In the genomic region with DNA sequence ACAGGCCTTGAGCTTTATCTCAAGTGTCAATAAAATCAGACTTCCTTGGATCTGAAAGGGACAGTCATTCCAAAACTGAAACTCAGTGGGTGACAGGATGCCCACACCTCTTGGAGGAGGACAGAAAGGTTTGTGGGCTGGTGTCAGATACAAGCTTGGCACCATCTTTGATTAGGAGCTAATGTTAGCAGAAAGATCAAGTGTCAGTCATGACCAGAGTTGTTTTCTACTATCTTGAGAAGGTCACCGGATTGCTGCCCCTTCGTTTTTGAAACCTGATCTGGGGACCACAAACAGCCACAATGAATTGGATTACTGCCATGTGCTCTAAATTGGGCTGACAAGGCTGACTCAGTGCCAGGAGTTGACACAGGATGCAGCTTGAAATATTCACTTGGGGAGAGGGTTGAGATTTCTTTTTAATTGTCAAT, we compare ENCODE assay signal across 7 cellular contexts.
DNase-seq lines count a peak whose midpoint lies in the region; ATAC-seq and TF ChIP-seq lines count a peak whose summit lies in the region.

No MANE protein-coding gene starts in this region.

- no peak overlapping the region for H3K4me3 Mint-ChIP-seq in CD4-positive, alpha-beta T cell
- H3K4me3 Mint-ChIP-seq in glutamatergic neuron (ENCODE audit: unreplicated experiment): no peak overlapping the region

- intact Hi-C loops in testis (cut with DNase I; ENCODE audit: low total_unique reads): no loop called here
- intact Hi-C loops in CD4-positive, alpha-beta T cell (cut with DNase I, micrococcal nuclease): loop anchor here (5.0 to 10.0 kb wide), 4 partner anchors 133 to 633 kb away; no protein-coding TSS in a partner anchor

- H3K4me1 ChIP-seq in SJCRH30 (peaks cover 24% of the 10 kb centered on the region), testis (peaks cover 10% of the 10 kb centered on the region)

- H3K9me3 ChIP-seq in SJCRH30 (replicated peaks) (no peaks in the 10 kb centered on the region), testis (no peaks in the 10 kb centered on the region)
- no peaks in the 10 kb centered on the region for H3K9me3 ChIP-seq in CD4-positive, alpha-beta T cell (ENCODE audit: control insufficient read depth, low read length)

- H3K36me3 ChIP-seq in SJCRH30: no peaks in the 10 kb centered on the region
- H3K36me3 ChIP-seq in testis (ENCODE audit: low read depth, missing control alignments): no peaks in the 10 kb centered on the region

- 38 to 48% methylated on average over 2 of the region's 2 CpGs for WGBS in testis, 2 donors

- H3K4me3 ChIP-seq in SJCRH30 (no peak overlapping the region), fibroblast of the aortic adventitia (ENCODE audit: low read depth, low read length) (no peak overlapping the region), testis (no peak overlapping the region)

- H3K27ac ChIP-seq in SJCRH30: no peak overlapping the region
- H3K27ac ChIP-seq in testis: peak overlapping the region; percentile 78 to 92
- H3K27ac ChIP-seq in CD4-positive, alpha-beta T cell (ENCODE audit: low read depth, low read length): no peak overlapping the region

- CTCF ChIA-PET in CD4-positive, alpha-beta T cell (lab: Charles Lee): interaction anchor here (0.6 to 0.9 kb wide), 2 partner anchors 11 to 153 kb away, joined by 3 read pairs; no protein-coding TSS in a partner anchor

- TF ChIP-seq CTCF in fibroblast of the aortic adventitia (IDR thresholded peaks at IDR 0.05; ENCODE audit: insufficient read depth, low read length): no peak
- TF ChIP-seq CTCF in testis (IDR thresholded peaks at IDR 0.05): no peak
- TF ChIP-seq CTCF in CD4-positive, alpha-beta T cell (IDR thresholded peaks at IDR 0.05): no peak
- TF ChIP-seq CTCF in glutamatergic neuron (IDR thresholded peaks at IDR 0.05; ENCODE audit: partially characterized antibody, unreplicated experiment): no peak

- H3K27me3 ChIP-seq in SJCRH30 (no peaks in the 10 kb centered on the region), testis (no peaks in the 10 kb centered on the region)
- H3K27me3 ChIP-seq in CD4-positive, alpha-beta T cell (ENCODE audit: control insufficient read depth, insufficient read depth, low read length): no peaks in the 10 kb centered on the region

- POLR2A ChIA-PET in CD4-positive, alpha-beta T cell (lab: Charles Lee): no interaction called here

- no peak overlapping the region for H3K27ac Mint-ChIP-seq in CD4-positive, alpha-beta T cell
- H3K27ac Mint-ChIP-seq in glutamatergic neuron (ENCODE audit: unreplicated experiment): no peak overlapping the region

- H3K9me3 Mint-ChIP-seq in CD4-positive, alpha-beta T cell: no peaks in the 10 kb centered on the region
- no peaks in the 10 kb centered on the region for H3K9me3 Mint-ChIP-seq in glutamatergic neuron (ENCODE audit: unreplicated experiment)

- TF ChIP-seq POLR2A in testis (IDR thresholded peaks at IDR 0.05): no peak

- peak; percentile 55 to 76 for DNase-seq in SJCRH30
- peak; percentile 43 for DNase-seq in fibroblast of the aortic adventitia (ENCODE audit: low read depth)
- DNase-seq in testis: no peak
- no peak for DNase-seq in CD4-positive, alpha-beta T cell
- no peak for DNase-seq in glutamatergic neuron

- peak; percentile 48 for ATAC-seq in GM18907 (IDR thresholded peaks at IDR 0.05; ENCODE audit: unreplicated experiment)
- ATAC-seq in HG03432 (IDR thresholded peaks at IDR 0.05; ENCODE audit: unreplicated experiment): peak; percentile 70
- no peak for ATAC-seq in CD4-positive, alpha-beta T cell (ENCODE audit: poor library complexity)

- H3K36me3 Mint-ChIP-seq in CD4-positive, alpha-beta T cell (ENCODE audit: low read depth): no peaks in the 10 kb centered on the region
- no peaks in the 10 kb centered on the region for H3K36me3 Mint-ChIP-seq in glutamatergic neuron (ENCODE audit: unreplicated experiment)

- peaks cover 5% of the 10 kb centered on the region for H3K27me3 Mint-ChIP-seq in CD4-positive, alpha-beta T cell
- H3K27me3 Mint-ChIP-seq in glutamatergic neuron (ENCODE audit: unreplicated experiment): no peaks in the 10 kb centered on the region

- no peaks in the 10 kb centered on the region for H3K4me1 Mint-ChIP-seq in CD4-positive, alpha-beta T cell (ENCODE audit: low read depth)
- peaks cover 8% of the 10 kb centered on the region for H3K4me1 Mint-ChIP-seq in glutamatergic neuron (ENCODE audit: low read depth, unreplicated experiment)

Comparison
In these comparisons a context has a peak if more than half of its experiments do, and no peak if none do; other contexts are left out.
1. DNase-seq: peak in SJCRH30 (2 of 2) and fibroblast of the aortic adventitia (single experiment); none in testis (single experiment), CD4-positive, alpha-beta T cell (0 of 10) and glutamatergic neuron (single experiment).
2. H3K27ac ChIP-seq: peak in testis (2 of 2); none in SJCRH30 (single experiment) and CD4-positive, alpha-beta T cell (single experiment).